ENCODE assay signal across 28 cellular contexts in the genomic region with DNA sequence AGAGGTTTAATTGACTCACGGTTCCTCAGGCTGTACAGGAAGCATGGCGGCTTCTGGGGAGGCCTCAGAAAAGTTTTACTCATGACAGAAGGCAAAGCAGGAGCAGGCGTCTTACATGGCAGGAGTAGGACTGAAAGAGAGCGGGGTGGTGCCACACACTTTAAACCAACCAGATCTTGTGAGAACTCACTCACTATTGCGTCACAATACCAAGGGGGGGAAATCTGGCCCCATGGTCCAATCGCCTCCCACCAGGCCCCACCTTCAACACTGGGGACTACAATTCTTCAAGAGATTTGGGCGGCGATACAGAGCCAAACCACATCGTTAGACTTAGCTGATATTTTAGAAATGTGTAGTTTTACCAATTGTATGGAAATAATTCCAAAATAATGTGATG.
"Had no signal": no experiment of that assay in that cellular context is flagged by ENCODE, and none has a peak within 500 bp of the region (broad histone marks: within the 10 kb centered on the region; RNA-seq: fewer than 3 reads in every experiment).

No MANE protein-coding gene starts in this region.

- H3K4me1 ChIP-seq: parathyroid adenoma, psoas muscle, stomach, thyroid gland, tibial nerve, upper lobe of left lung, vagina had no signal

- H3K4me1 Mint-ChIP-seq: naive thymus-derived CD8-positive, alpha-beta T cell; nephron progenitor cell; neural crest cell; stimulated activated effector memory CD8-positive, alpha-beta T cell treated with anti-CD3 and anti-CD28 coated beads, Interleukin-12 subunit alpha, Interleukin-12 subunit beta, amount 100 ng/mL, for 72 hours; stimulated activated naive B cell treated with anti-CD40 and anti-IgM and Interleukin-4, amounts not matched to agents 10 μg/mL and 1 μg/mL and 100 μg/mL, for 72 hours had no signal

- H3K9ac ChIP-seq: parathyroid adenoma had no signal

- H3K36me3 ChIP-seq: ovary, stomach, thoracic aorta, thyroid gland, tibial nerve, upper lobe of left lung, vagina had no signal

- H3K27me3 ChIP-seq: ovary, stomach, thyroid gland, tibial nerve, upper lobe of left lung, vagina had no signal

- H3K27ac Mint-ChIP-seq: naive thymus-derived CD8-positive, alpha-beta T cell; natural killer cell treated with Interleukin-12 subunit alpha and Interleukin-12 subunit beta and Interleukin-15 and Interleukin-18, amount 100 ng/mL, for 72 hours; nephron progenitor cell; progenitor cell of endocrine pancreas; stimulated activated naive B cell treated with anti-CD40 and anti-IgM and Interleukin-4, amounts not matched to agents 10 μg/mL and 1 μg/mL and 100 μg/mL, for 72 hours; stimulated activated naive CD8-positive, alpha-beta T cell treated with anti-CD3 and anti-CD28 coated beads, Interleukin-15, Interleukin-2, amounts not matched to agents 100 ng/mL and 50 ng/mL, for 24 hours had no signal

- H3K4me3 ChIP-seq: ovary, psoas muscle, skin epidermis, stomach, thoracic aorta, thyroid gland, tibial nerve, upper lobe of left lung, vagina had no signal

- H3K4me3 Mint-ChIP-seq: naive thymus-derived CD8-positive, alpha-beta T cell; natural killer cell treated with Interleukin-12 subunit alpha and Interleukin-12 subunit beta and Interleukin-15 and Interleukin-18, amount 100 ng/mL, for 72 hours; nephron progenitor cell; neural crest cell; stimulated activated effector memory CD8-positive, alpha-beta T cell treated with anti-CD3 and anti-CD28 coated beads, Interleukin-12 subunit alpha, Interleukin-12 subunit beta, amount 100 ng/mL, for 72 hours; stimulated activated naive B cell treated with anti-CD40 and anti-IgM and Interleukin-4, amounts not matched to agents 10 μg/mL and 1 μg/mL and 100 μg/mL, for 72 hours; stimulated activated naive CD8-positive, alpha-beta T cell treated with anti-CD3 and anti-CD28 coated beads, Interleukin-15, Interleukin-2, amounts not matched to agents 100 ng/mL and 50 ng/mL, for 24 hours had no signal

- H3K79me2 ChIP-seq: parathyroid adenoma had no signal

- H3K9me3 Mint-ChIP-seq: natural killer cell treated with Interleukin-12 subunit alpha and Interleukin-12 subunit beta and Interleukin-15 and Interleukin-18, amount 100 ng/mL, for 72 hours; nephron progenitor cell; neural crest cell; stimulated activated effector memory CD8-positive, alpha-beta T cell treated with anti-CD3 and anti-CD28 coated beads, Interleukin-12 subunit alpha, Interleukin-12 subunit beta, amount 100 ng/mL, for 72 hours; stimulated activated naive B cell treated with anti-CD40 and anti-IgM and Interleukin-4, amounts not matched to agents 10 μg/mL and 1 μg/mL and 100 μg/mL, for 72 hours; stimulated activated naive CD8-positive, alpha-beta T cell treated with anti-CD3 and anti-CD28 coated beads, Interleukin-15, Interleukin-2, amounts not matched to agents 100 ng/mL and 50 ng/mL, for 24 hours had no signal

- H3K27me3 Mint-ChIP-seq: natural killer cell treated with Interleukin-12 subunit alpha and Interleukin-12 subunit beta and Interleukin-15 and Interleukin-18, amount 100 ng/mL, for 72 hours; progenitor cell of endocrine pancreas; stimulated activated naive B cell treated with anti-CD40 and anti-IgM and Interleukin-4, amounts not matched to agents 10 μg/mL and 1 μg/mL and 100 μg/mL, for 72 hours; stimulated activated naive CD8-positive, alpha-beta T cell treated with anti-CD3 and anti-CD28 coated beads, Interleukin-15, Interleukin-2, amounts not matched to agents 100 ng/mL and 50 ng/mL, for 24 hours had no signal

- FAIRE-seq: urothelium cell line had no signal

- H2AFZ ChIP-seq: parathyroid adenoma had no signal

- DNase-seq: naive thymus-derived CD8-positive, alpha-beta T cell; nephron progenitor cell; occipital lobe; ovary; psoas muscle; right cardiac atrium; stimulated activated CD4-positive, alpha-beta T cell treated with anti-CD3 and anti-CD28 coated beads, Interleukin-15, amount 100 ng/mL, for 24 hours; stimulated activated CD4-positive, alpha-beta T cell treated with anti-CD3 and anti-CD28 coated beads, Interleukin-2, amount 100 ng/mL, for 24 hours; stimulated activated CD4-positive, alpha-beta T cell treated with anti-CD3 and anti-CD28 coated beads, Interleukin-2, amount 100 ng/mL, for 48 hours; stimulated activated CD4-positive, alpha-beta T cell treated with anti-CD3 and anti-CD28 coated beads, Interleukin-4, amount 100 ng/mL, for 24 hours; stimulated activated naive B cell treated with anti-CD40 and anti-IgM and Interleukin-4, amounts not matched to agents 10 μg/mL and 1 μg/mL and 100 μg/mL, for 72 hours; stimulated activated naive CD4-positive, alpha-beta T cell treated with Interleukin-2 at 50 U/mL for 16 hours; stomach; thyroid gland; trophoblast cell; upper lobe of left lung had no signal

- ATAC-seq: naive thymus-derived CD8-positive, alpha-beta T cell; natural killer cell treated with Interleukin-12 subunit alpha and Interleukin-12 subunit beta and Interleukin-15 and Interleukin-18, amount 100 ng/mL, for 72 hours; psoas muscle; right cardiac atrium; sciatic nerve; stimulated activated effector memory CD8-positive, alpha-beta T cell treated with anti-CD3 and anti-CD28 coated beads, Interleukin-12 subunit alpha, Interleukin-12 subunit beta, amount 100 ng/mL, for 72 hours; stimulated activated naive B cell treated with anti-CD40 and anti-IgM and Interleukin-4, amounts not matched to agents 10 μg/mL and 1 μg/mL and 100 μg/mL, for 72 hours had no signal

- H3K27ac ChIP-seq: ovary, parathyroid adenoma, psoas muscle, skin epidermis, stomach, thoracic aorta, thyroid gland, tibial nerve, upper lobe of left lung, vagina had no signal

- H3K36me3 Mint-ChIP-seq: naive thymus-derived CD8-positive, alpha-beta T cell; natural killer cell treated with Interleukin-12 subunit alpha and Interleukin-12 subunit beta and Interleukin-15 and Interleukin-18, amount 100 ng/mL, for 72 hours; stimulated activated effector memory CD8-positive, alpha-beta T cell treated with anti-CD3 and anti-CD28 coated beads, Interleukin-12 subunit alpha, Interleukin-12 subunit beta, amount 100 ng/mL, for 72 hours; stimulated activated naive B cell treated with anti-CD40 and anti-IgM and Interleukin-4, amounts not matched to agents 10 μg/mL and 1 μg/mL and 100 μg/mL, for 72 hours had no signal

- H3K9me3 ChIP-seq: ovary, psoas muscle, stomach, thoracic aorta, thyroid gland, tibial nerve, upper lobe of left lung, vagina had no signal
